In the genomic region with DNA sequence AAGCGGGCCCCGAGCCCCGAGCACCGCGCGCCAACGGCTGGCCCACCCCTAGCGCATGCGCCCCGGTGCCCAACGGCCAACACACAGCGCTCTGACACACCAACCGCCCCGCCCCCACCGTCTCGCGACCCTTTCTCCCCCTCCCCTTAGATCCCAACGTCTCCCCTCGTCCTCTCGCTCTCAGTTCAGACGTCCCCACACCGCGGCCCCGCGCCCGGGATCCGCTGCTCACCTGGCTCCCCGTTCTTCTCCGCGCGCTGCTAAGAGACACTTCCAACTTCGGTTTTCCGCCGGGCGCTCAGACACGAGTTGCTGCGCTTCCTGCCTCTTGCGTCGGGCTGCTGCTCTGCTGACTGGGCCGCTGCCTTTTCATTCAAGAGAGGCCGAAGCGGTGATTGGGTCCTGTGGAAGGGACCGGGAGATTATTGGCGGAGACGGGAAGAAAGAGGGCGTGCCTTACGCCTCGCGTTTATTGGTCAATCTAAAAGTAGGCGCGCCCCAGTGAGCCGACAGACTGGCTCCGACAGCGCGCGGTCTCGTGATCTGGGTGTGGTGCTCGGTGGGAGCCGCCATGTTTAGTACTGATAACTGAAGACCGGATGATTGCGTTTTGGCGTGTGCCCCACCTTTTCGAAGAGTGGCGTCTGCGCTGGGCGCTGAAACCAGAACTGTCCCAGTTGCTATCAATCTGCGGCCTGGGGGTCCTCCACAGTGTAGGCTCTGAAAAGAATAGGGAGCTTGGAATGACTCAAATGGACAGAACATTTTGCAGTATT, we compare ENCODE assay signal across 1 cellular context.
TF ChIP-seq lines count a peak whose summit lies in the region.

Gene DDX39A, minus strand, starts transcription at position 304 of the 776 bp plus-strand sequence. CDS start 6,121 bp downstream, outside the sequence.

TF ChIP-seq in HepG2, 621 proteins besides CTCF, POLR2A, EP300 and RAD21 (continued from another document and continues in another):
- TF ChIP-seq, protein P1, sequence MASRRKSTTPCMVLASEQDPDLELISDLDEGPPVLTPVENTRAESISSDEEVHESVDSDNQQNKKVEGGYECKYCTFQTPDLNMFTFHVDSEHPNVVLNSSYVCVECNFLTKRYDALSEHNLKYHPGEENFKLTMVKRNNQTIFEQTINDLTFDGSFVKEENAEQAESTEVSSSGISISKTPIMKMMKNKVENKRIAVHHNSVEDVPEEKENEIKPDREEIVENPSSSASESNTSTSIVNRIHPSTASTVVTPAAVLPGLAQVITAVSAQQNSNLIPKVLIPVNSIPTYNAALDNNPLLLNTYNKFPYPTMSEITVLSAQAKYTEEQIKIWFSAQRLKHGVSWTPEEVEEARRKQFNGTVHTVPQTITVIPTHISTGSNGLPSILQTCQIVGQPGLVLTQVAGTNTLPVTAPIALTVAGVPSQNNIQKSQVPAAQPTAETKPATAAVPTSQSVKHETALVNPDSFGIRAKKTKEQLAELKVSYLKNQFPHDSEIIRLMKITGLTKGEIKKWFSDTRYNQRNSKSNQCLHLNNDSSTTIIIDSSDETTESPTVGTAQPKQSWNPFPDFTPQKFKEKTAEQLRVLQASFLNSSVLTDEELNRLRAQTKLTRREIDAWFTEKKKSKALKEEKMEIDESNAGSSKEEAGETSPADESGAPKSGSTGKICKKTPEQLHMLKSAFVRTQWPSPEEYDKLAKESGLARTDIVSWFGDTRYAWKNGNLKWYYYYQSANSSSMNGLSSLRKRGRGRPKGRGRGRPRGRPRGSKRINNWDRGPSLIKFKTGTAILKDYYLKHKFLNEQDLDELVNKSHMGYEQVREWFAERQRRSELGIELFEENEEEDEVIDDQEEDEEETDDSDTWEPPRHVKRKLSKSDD (CRISPR knock-in tag; IDR thresholded peaks at IDR 0.05; ENCODE audit: low read depth), result peak; percentile 94
- TF ChIP-seq, protein P2, sequence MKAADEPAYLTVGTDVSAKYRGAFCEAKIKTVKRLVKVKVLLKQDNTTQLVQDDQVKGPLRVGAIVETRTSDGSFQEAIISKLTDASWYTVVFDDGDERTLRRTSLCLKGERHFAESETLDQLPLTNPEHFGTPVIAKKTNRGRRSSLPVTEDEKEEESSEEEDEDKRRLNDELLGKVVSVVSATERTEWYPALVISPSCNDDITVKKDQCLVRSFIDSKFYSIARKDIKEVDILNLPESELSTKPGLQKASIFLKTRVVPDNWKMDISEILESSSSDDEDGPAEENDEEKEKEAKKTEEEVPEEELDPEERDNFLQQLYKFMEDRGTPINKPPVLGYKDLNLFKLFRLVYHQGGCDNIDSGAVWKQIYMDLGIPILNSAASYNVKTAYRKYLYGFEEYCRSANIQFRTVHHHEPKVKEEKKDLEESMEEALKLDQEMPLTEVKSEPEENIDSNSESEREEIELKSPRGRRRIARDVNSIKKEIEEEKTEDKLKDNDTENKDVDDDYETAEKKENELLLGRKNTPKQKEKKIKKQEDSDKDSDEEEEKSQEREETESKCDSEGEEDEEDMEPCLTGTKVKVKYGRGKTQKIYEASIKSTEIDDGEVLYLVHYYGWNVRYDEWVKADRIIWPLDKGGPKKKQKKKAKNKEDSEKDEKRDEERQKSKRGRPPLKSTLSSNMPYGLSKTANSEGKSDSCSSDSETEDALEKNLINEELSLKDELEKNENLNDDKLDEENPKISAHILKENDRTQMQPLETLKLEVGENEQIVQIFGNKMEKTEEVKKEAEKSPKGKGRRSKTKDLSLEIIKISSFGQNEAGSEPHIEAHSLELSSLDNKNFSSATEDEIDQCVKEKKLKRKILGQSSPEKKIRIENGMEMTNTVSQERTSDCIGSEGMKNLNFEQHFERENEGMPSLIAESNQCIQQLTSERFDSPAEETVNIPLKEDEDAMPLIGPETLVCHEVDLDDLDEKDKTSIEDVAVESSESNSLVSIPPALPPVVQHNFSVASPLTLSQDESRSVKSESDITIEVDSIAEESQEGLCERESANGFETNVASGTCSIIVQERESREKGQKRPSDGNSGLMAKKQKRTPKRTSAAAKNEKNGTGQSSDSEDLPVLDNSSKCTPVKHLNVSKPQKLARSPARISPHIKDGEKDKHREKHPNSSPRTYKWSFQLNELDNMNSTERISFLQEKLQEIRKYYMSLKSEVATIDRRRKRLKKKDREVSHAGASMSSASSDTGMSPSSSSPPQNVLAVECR (CRISPR knock-in tag; IDR thresholded peaks at IDR 0.05; ENCODE audit: borderline replicate concordance), result peak; percentile 86
- TF ChIP-seq ZNF839 (CRISPR knock-in tag; IDR thresholded peaks at IDR 0.05; ENCODE audit: borderline replicate concordance) (peak; percentile 81; the same call in 1 of the 2 replicates), ZKSCAN1 (IDR thresholded peaks at IDR 0.05; ENCODE audit: low read length) (no peak), ZSCAN20 (CRISPR knock-in tag; IDR thresholded peaks at IDR 0.05; ENCODE audit: borderline replicate concordance) (no peak), BCL3 (CRISPR knock-in tag; IDR thresholded peaks at IDR 0.05) (peak; percentile 73), POLR2G (IDR thresholded peaks at IDR 0.05; ENCODE audit: low read depth, low read length) (peak; percentile 88), SALL1 (CRISPR knock-in tag; IDR thresholded peaks at IDR 0.05) (peak; percentile 85), ZNF724P (CRISPR knock-in tag; IDR thresholded peaks at IDR 0.05; ENCODE audit: borderline replicate concordance) (peak; percentile 71; the same call in 1 of the 2 replicates), CHD2 (IDR thresholded peaks at IDR 0.05; ENCODE audit: low read depth, low read length) (peak; percentile 58), KMT2B (CRISPR knock-in tag; IDR thresholded peaks at IDR 0.05) (no peak), SAP130 (CRISPR knock-in tag; IDR thresholded peaks at IDR 0.05; ENCODE audit: low read depth) (peak; percentile 91), MXI1 (IDR thresholded peaks at IDR 0.05; ENCODE audit: borderline replicate concordance, low read depth, low read length) (peak; percentile 87; the same call in 2 of the 3 replicates), MXD4 (CRISPR knock-in tag; IDR thresholded peaks at IDR 0.05) (peak; percentile 85), ZNF577 (CRISPR knock-in tag; IDR thresholded peaks at IDR 0.05; ENCODE audit: borderline replicate concordance, low read depth) (peak; percentile 51; the same call in 1 of the 2 replicates), GABPA (IDR thresholded peaks at IDR 0.05; ENCODE audit: low read depth, low read length) (peak; percentile 24; the same call in 1 of the 2 replicates), GABPA (CRISPR knock-in tag; IDR thresholded peaks at IDR 0.05; ENCODE audit: low read depth) (peak; percentile 82; the same call in 1 of the 2 replicates), PBX2 (CRISPR knock-in tag; IDR thresholded peaks at IDR 0.05) (peak; percentile 93), ARHGAP35 (CRISPR knock-in tag; IDR thresholded peaks at IDR 0.05; ENCODE audit: borderline replicate concordance) (0 out of 2 replicates have a peak, but pooled peaks have one; percentile 44)
- TF ChIP-seq, protein P3, sequence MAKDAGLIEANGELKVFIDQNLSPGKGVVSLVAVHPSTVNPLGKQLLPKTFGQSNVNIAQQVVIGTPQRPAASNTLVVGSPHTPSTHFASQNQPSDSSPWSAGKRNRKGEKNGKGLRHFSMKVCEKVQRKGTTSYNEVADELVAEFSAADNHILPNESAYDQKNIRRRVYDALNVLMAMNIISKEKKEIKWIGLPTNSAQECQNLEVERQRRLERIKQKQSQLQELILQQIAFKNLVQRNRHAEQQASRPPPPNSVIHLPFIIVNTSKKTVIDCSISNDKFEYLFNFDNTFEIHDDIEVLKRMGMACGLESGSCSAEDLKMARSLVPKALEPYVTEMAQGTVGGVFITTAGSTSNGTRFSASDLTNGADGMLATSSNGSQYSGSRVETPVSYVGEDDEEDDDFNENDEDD (CRISPR knock-in tag; IDR thresholded peaks at IDR 0.05; ENCODE audit: borderline replicate concordance), result peak; percentile 68; the same call in 1 of the 2 replicates
- TF ChIP-seq, protein P4, sequence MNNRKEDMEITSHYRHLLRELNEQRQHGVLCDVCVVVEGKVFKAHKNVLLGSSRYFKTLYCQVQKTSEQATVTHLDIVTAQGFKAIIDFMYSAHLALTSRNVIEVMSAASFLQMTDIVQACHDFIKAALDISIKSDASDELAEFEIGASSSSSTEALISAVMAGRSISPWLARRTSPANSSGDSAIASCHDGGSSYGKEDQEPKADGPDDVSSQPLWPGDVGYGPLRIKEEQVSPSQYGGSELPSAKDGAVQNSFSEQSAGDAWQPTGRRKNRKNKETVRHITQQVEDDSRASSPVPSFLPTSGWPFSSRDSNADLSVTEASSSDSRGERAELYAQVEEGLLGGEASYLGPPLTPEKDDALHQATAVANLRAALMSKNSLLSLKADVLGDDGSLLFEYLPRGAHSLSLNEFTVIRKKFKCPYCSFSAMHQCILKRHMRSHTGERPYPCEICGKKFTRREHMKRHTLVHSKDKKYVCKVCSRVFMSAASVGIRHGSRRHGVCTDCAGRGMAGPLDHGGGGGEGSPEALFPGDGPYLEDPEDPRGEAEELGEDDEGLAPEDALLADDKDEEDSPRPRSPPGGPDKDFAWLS (CRISPR knock-in tag; IDR thresholded peaks at IDR 0.05; ENCODE audit: borderline replicate concordance), result no peak
- TF ChIP-seq, protein P5, sequence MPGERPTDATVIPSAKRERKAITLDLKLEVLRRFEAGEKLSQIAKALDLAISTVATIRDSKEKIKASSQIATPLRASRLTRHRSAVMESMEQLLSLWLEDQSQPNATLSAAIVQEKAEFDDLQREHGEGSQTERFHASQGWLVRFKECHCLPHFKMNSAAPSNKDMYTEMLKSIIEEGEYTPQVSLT (CRISPR knock-in tag; IDR thresholded peaks at IDR 0.05; ENCODE audit: borderline replicate concordance, low read depth), result no peak
- TF ChIP-seq, protein P6, sequence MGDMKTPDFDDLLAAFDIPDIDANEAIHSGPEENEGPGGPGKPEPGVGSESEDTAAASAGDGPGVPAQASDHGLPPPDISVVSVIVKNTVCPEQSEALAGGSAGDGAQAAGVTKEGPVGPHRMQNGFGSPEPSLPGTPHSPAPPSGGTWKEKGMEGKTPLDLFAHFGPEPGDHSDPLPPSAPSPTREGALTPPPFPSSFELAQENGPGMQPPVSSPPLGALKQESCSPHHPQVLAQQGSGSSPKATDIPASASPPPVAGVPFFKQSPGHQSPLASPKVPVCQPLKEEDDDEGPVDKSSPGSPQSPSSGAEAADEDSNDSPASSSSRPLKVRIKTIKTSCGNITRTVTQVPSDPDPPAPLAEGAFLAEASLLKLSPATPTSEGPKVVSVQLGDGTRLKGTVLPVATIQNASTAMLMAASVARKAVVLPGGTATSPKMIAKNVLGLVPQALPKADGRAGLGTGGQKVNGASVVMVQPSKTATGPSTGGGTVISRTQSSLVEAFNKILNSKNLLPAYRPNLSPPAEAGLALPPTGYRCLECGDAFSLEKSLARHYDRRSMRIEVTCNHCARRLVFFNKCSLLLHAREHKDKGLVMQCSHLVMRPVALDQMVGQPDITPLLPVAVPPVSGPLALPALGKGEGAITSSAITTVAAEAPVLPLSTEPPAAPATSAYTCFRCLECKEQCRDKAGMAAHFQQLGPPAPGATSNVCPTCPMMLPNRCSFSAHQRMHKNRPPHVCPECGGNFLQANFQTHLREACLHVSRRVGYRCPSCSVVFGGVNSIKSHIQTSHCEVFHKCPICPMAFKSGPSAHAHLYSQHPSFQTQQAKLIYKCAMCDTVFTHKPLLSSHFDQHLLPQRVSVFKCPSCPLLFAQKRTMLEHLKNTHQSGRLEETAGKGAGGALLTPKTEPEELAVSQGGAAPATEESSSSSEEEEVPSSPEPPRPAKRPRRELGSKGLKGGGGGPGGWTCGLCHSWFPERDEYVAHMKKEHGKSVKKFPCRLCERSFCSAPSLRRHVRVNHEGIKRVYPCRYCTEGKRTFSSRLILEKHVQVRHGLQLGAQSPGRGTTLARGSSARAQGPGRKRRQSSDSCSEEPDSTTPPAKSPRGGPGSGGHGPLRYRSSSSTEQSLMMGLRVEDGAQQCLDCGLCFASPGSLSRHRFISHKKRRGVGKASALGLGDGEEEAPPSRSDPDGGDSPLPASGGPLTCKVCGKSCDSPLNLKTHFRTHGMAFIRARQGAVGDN (CRISPR knock-in tag; IDR thresholded peaks at IDR 0.05), result peak; percentile 96
- TF ChIP-seq, protein P7, sequence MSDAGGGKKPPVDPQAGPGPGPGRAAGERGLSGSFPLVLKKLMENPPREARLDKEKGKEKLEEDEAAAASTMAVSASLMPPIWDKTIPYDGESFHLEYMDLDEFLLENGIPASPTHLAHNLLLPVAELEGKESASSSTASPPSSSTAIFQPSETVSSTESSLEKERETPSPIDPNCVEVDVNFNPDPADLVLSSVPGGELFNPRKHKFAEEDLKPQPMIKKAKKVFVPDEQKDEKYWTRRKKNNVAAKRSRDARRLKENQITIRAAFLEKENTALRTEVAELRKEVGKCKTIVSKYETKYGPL (CRISPR knock-in tag; IDR thresholded peaks at IDR 0.05), result no peak
- TF ChIP-seq, protein P8, sequence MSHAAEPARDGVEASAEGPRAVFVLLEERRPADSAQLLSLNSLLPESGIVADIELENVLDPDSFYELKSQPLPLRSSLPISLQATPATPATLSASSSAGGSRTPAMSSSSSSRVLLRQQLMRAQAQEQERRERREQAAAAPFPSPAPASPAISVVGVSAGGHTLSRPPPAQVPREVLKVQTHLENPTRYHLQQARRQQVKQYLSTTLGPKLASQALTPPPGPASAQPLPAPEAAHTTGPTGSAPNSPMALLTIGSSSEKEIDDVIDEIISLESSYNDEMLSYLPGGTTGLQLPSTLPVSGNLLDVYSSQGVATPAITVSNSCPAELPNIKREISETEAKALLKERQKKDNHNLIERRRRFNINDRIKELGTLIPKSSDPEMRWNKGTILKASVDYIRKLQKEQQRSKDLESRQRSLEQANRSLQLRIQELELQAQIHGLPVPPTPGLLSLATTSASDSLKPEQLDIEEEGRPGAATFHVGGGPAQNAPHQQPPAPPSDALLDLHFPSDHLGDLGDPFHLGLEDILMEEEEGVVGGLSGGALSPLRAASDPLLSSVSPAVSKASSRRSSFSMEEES (CRISPR knock-in tag; IDR thresholded peaks at IDR 0.05), result peak; percentile 55; the same call in 1 of the 2 replicates
